ENCODE assay signal across 13 cellular contexts in genomic region chr14:65335548-65335947, GRCh38.
DNase-seq lines count a peak whose midpoint lies in the region; ATAC-seq and TF ChIP-seq lines count a peak whose summit lies in the region.
"Had no signal": no experiment of that assay in that cellular context is flagged by ENCODE, and none has a peak within 500 bp of the region (broad histone marks: within the 10 kb centered on the region; RNA-seq: fewer than 3 reads in every experiment).

No MANE protein-coding gene starts in this region.

- 45 to 60% methylated on average over 2 to 4 of the region's 4 CpGs for WGBS in transverse colon (ENCODE audit: low coverage in 1 of 2), 2 donors

- no peaks in the 10 kb centered on the region for H3K79me2 ChIP-seq in osteoblast (ENCODE audit: insufficient read depth, low read length)

- intact Hi-C loops in left lung (cut with DNase I) = no loop called here
- intact Hi-C loops in transverse colon (cut with DNase I; ENCODE audit: low total_unique reads) = no loop called here

- no peak overlapping the region for H2AFZ ChIP-seq in osteoblast (ENCODE audit: low read length)

- peaks cover 20 to 26% of the 10 kb centered on the region in 2 donors for H3K4me1 ChIP-seq in left lung
- peaks cover 29 to 57% (median 36%) of the 10 kb centered on the region in 4 donors for H3K4me1 ChIP-seq in transverse colon
- H3K4me1 ChIP-seq in osteoblast (ENCODE audit: insufficient read depth, low read length) = peaks cover 19% of the 10 kb centered on the region

- peak overlapping the region; percentile 38 to 67 for H3K27ac ChIP-seq in left lung
- peak overlapping the region; percentile 76 to 88 (median 82) for H3K27ac ChIP-seq in transverse colon
- no peak overlapping the region for H3K27ac ChIP-seq in osteoblast (ENCODE audit: low read depth, low read length)

- no peak overlapping the region for H3K4me2 ChIP-seq in osteoblast (ENCODE audit: insufficient read depth, low read length)
- H3K4me2 ChIP-seq: SK-N-SH had no signal

- H3K4me3 ChIP-seq in left lung (no peak overlapping the region), transverse colon (no peak overlapping the region), osteoblast (ENCODE audit: insufficient read depth, low read length) (no peak overlapping the region)
- H3K4me3 ChIP-seq: spleen had no signal

- H3K36me3 Mint-ChIP-seq in activated naive CD4-positive, alpha-beta T cell treated with anti-CD3 and anti-CD28 coated beads, Interleukin-2, amount 10 ng/mL, durations not matched to agents 7 days and 5 days = peaks cover 2% of the 10 kb centered on the region
- peaks cover 13% of the 10 kb centered on the region for H3K36me3 Mint-ChIP-seq in activated CD8-positive, alpha-beta T cell treated with anti-CD3 and anti-CD28 coated beads, Interleukin-2, amount 10 ng/mL, durations not matched to agents 7 days and 5 days (ENCODE audit: low read depth)

- H3K36me3 ChIP-seq in left lung = no peaks in the 10 kb centered on the region
- H3K36me3 ChIP-seq in transverse colon = no peaks in the 10 kb centered on the region
- H3K36me3 ChIP-seq in osteoblast (ENCODE audit: insufficient read depth, low read length) = no peaks in the 10 kb centered on the region
- H3K36me3 ChIP-seq: spleen had no signal

- no peaks in the 10 kb centered on the region for H3K9me3 ChIP-seq in left lung
- no peaks in the 10 kb centered on the region for H3K9me3 ChIP-seq in transverse colon
- no peaks in the 10 kb centered on the region for H3K9me3 ChIP-seq in osteoblast (ENCODE audit: low read depth, low read length)
- H3K9me3 ChIP-seq: SK-N-SH, spleen had no signal

- no peak overlapping the region for H3K4me3 Mint-ChIP-seq in activated naive CD4-positive, alpha-beta T cell treated with anti-CD3 and anti-CD28 coated beads, Interleukin-2, amount 10 ng/mL, durations not matched to agents 7 days and 5 days
- H3K4me3 Mint-ChIP-seq in activated CD8-positive, alpha-beta T cell treated with anti-CD3 and anti-CD28 coated beads, Interleukin-2, amount 10 ng/mL, durations not matched to agents 7 days and 5 days = no peak overlapping the region

- no peaks in the 10 kb centered on the region for H3K9me3 Mint-ChIP-seq in activated naive CD4-positive, alpha-beta T cell treated with anti-CD3 and anti-CD28 coated beads, Interleukin-2, amount 10 ng/mL, durations not matched to agents 7 days and 5 days
- H3K9me3 Mint-ChIP-seq in activated CD8-positive, alpha-beta T cell treated with anti-CD3 and anti-CD28 coated beads, Interleukin-2, amount 10 ng/mL, durations not matched to agents 7 days and 5 days (ENCODE audit: insufficient read depth) = no peaks in the 10 kb centered on the region

- no peak for DNase-seq in activated naive CD4-positive, alpha-beta T cell treated with anti-CD3 and anti-CD28 coated beads, Interleukin-2, amount 10 ng/mL, durations not matched to agents 7 days and 5 days
- no peak for DNase-seq in activated naive CD4-positive, alpha-beta T cell treated with Interleukin-2 at 50 U/mL for 16 hours
- DNase-seq in activated CD8-positive, alpha-beta T cell treated with anti-CD3 and anti-CD28 coated beads, Interleukin-2, amount 10 ng/mL, durations not matched to agents 7 days and 5 days = no peak
- DNase-seq in left lung (no peak), transverse colon (peak; percentile 65), osteoblast (ENCODE audit: insufficient read length, low spot score, missing footprints) (no peak), midbrain (lab: John Stamatoyannopoulos, UW) (no peak)
- DNase-seq: activated gamma-delta T cell, caudate nucleus, NCI-H2171, SK-N-SH, spleen had no signal

- peaks cover 69% of the 10 kb centered on the region for H3K4me1 Mint-ChIP-seq in activated naive CD4-positive, alpha-beta T cell treated with anti-CD3 and anti-CD28 coated beads, Interleukin-2, amount 10 ng/mL, durations not matched to agents 7 days and 5 days
- peaks cover 71% of the 10 kb centered on the region for H3K4me1 Mint-ChIP-seq in activated CD8-positive, alpha-beta T cell treated with anti-CD3 and anti-CD28 coated beads, Interleukin-2, amount 10 ng/mL, durations not matched to agents 7 days and 5 days (ENCODE audit: low read depth)

- TF ChIP-seq EP300 in transverse colon (IDR thresholded peaks at IDR 0.05; ENCODE audit: low read depth) = no peak

- H3K27ac Mint-ChIP-seq in activated naive CD4-positive, alpha-beta T cell treated with anti-CD3 and anti-CD28 coated beads, Interleukin-2, amount 10 ng/mL, durations not matched to agents 7 days and 5 days = peak overlapping the region; percentile 58
- H3K27ac Mint-ChIP-seq in activated CD8-positive, alpha-beta T cell treated with anti-CD3 and anti-CD28 coated beads, Interleukin-2, amount 10 ng/mL, durations not matched to agents 7 days and 5 days = peak overlapping the region; percentile 69

- TF ChIP-seq CTCF in left lung (IDR thresholded peaks at IDR 0.05) (no peak), transverse colon (IDR thresholded peaks at IDR 0.05) (no peak), osteoblast (IDR thresholded peaks at IDR 0.05; ENCODE audit: extremely low read depth, low read depth, low read length) (no peak)

- TF ChIP-seq POLR2A in transverse colon (IDR thresholded peaks at IDR 0.05) = no peak

- no peaks in the 10 kb centered on the region for H3K27me3 ChIP-seq in left lung
- no peaks in the 10 kb centered on the region for H3K27me3 ChIP-seq in transverse colon
- no peaks in the 10 kb centered on the region for H3K27me3 ChIP-seq in osteoblast (ENCODE audit: insufficient read depth, low read length)
- H3K27me3 ChIP-seq: spleen had no signal

- CTCF ChIA-PET in activated naive CD4-positive, alpha-beta T cell treated with anti-CD3 and anti-CD28 coated beads, Interleukin-2, amount 10 ng/mL, durations not matched to agents 7 days and 5 days (lab: Charles Lee) = interaction anchor here (1.0 to 2.6 kb wide), 5 partner anchors 18 to 49 kb away, joined by 3 to 12 read pairs (median 5); no protein-coding TSS in a partner anchor
- CTCF ChIA-PET in activated CD8-positive, alpha-beta T cell treated with anti-CD3 and anti-CD28 coated beads, Interleukin-2, amount 10 ng/mL, durations not matched to agents 7 days and 5 days (lab: Charles Lee) = interaction anchor here (0.8 to 7.4 kb wide), 8 partner anchors 15 to 489 kb away, joined by 3 to 42 read pairs (median 4); no protein-coding TSS in a partner anchor

- POLR2A ChIA-PET in activated CD8-positive, alpha-beta T cell treated with anti-CD3 and anti-CD28 coated beads, Interleukin-2, amount 10 ng/mL, durations not matched to agents 7 days and 5 days (lab: Charles Lee) = interaction anchor here (1.0 to 5.4 kb wide), 6 partner anchors 15 to 76 kb away, joined by 3 to 49 read pairs (median 4); no protein-coding TSS in a partner anchor

- no peaks in the 10 kb centered on the region for H4K20me1 ChIP-seq in osteoblast (ENCODE audit: insufficient read depth, low read length)

- no peak for ATAC-seq in activated CD8-positive, alpha-beta T cell treated with anti-CD3 and anti-CD28 coated beads, Interleukin-2, amount 10 ng/mL, durations not matched to agents 7 days and 5 days
- ATAC-seq in left lung (peak; percentile 52), HG02759 (IDR thresholded peaks at IDR 0.05; ENCODE audit: unreplicated experiment) (no peak)

- H3K27me3 Mint-ChIP-seq in activated naive CD4-positive, alpha-beta T cell treated with anti-CD3 and anti-CD28 coated beads, Interleukin-2, amount 10 ng/mL, durations not matched to agents 7 days and 5 days = no peaks in the 10 kb centered on the region
- no peaks in the 10 kb centered on the region for H3K27me3 Mint-ChIP-seq in activated CD8-positive, alpha-beta T cell treated with anti-CD3 and anti-CD28 coated beads, Interleukin-2, amount 10 ng/mL, durations not matched to agents 7 days and 5 days (ENCODE audit: low read depth)

- in situ Hi-C loops in transverse colon (cut with MboI; ENCODE audit: low pct_ligation_motif_present in 1 of 4, low pct_unique_long_range_greater_than_20kb in 1 of 4, low sequenced_read_pairs in 3 of 4) = no loop called here
